Comparison of ENCODE assay signal across 29 cellular contexts in genomic region chr9:8842402-8843193, GRCh38.
"Had no signal": no experiment of that assay in that cellular context is flagged by ENCODE, and none has a peak within 500 bp of the region (broad histone marks: within the 10 kb centered on the region; RNA-seq: fewer than 3 reads in every experiment).

No MANE protein-coding gene starts in this region.

- H3K27me3 Mint-ChIP-seq: activated T-cell treated with anti-CD3 and anti-CD28 coated beads, Interleukin-2, amount 50 U/mL, for 24 hours; central memory CD8-positive, alpha-beta T cell had no signal

- H3K27ac ChIP-seq: body of pancreas, colonic mucosa, esophagus muscularis mucosa, pancreas, suprapubic skin, transverse colon, WERI-Rb-1 had no signal

- ATAC-seq: body of pancreas; left ventricle myocardium superior; naive thymus-derived CD8-positive, alpha-beta T cell; pancreas; right cardiac atrium; stimulated activated naive CD8-positive, alpha-beta T cell treated with anti-CD3 and anti-CD28 coated beads, Interleukin-15, Interleukin-2, amounts not matched to agents 100 U/mL and 50 U/mL, for 24 hours had no signal

- H3K4me1 Mint-ChIP-seq: central memory CD8-positive, alpha-beta T cell; mesothelial cell of epicardium; naive thymus-derived CD8-positive, alpha-beta T cell had no signal

- FAIRE-seq: frontal cortex, pancreas, TTC549, urothelium cell line had no signal

- H3K4me3 Mint-ChIP-seq: activated T-cell treated with anti-CD3 and anti-CD28 coated beads, Interleukin-2, amount 50 U/mL, for 24 hours; central memory CD8-positive, alpha-beta T cell; mesothelial cell of epicardium; naive thymus-derived CD8-positive, alpha-beta T cell had no signal

- H3K27me3 ChIP-seq: body of pancreas, colonic mucosa, esophagus muscularis mucosa, pancreas, suprapubic skin, transverse colon had no signal

- DNase-seq: activated CD4-positive, alpha-beta T cell treated with anti-CD3 and anti-CD28 coated beads for 1 hour; activated CD4-positive, alpha-beta T cell treated with anti-CD3 and anti-CD28 coated beads, Interleukin-2, amount 50 U/mL, for 4 hours; activated CD8-positive, alpha-beta memory T cell treated with anti-CD3 and anti-CD28 coated beads for 24 hours; activated CD8-positive, alpha-beta memory T cell treated with anti-CD3 and anti-CD28 coated beads, Interleukin-2, amount 50 U/mL, for 4 hours; activated naive CD4-positive, alpha-beta T cell; activated T-cell treated with anti-CD3 and anti-CD28 coated beads, Interleukin-2, amount 50 U/mL, for 24 hours; amygdala; body of pancreas; colonic mucosa; glutamatergic neuron; hippocampal formation; left ventricle myocardium superior; mammary epithelial cell; naive thymus-derived CD8-positive, alpha-beta T cell; pancreas; right cardiac atrium; stimulated activated CD4-positive, alpha-beta T cell treated with anti-CD3 and anti-CD28 coated beads, Interleukin-4, amount 100 ng/mL, for 24 hours; stimulated activated naive CD8-positive, alpha-beta T cell treated with anti-CD3 and anti-CD28 coated beads, Interleukin-15, Interleukin-2, amounts not matched to agents 100 U/mL and 50 U/mL, for 24 hours; T-helper 1 cell; transverse colon; WERI-Rb-1 had no signal

- H3K27ac Mint-ChIP-seq: activated T-cell treated with anti-CD3 and anti-CD28 coated beads, Interleukin-2, amount 50 U/mL, for 24 hours; activated T-helper 2 cell treated with anti-CD3 and anti-CD28 coated beads, Interferon-gamma antibody, Interleukin-2, Interleukin-4, amounts not matched to agents 10 μg/mL and 5 μg/mL and 100 μg/mL, durations not matched to agents 14 hours and 24 hours and 36 hours; mesothelial cell of epicardium had no signal

- H3K9me3 Mint-ChIP-seq: activated T-cell treated with anti-CD3 and anti-CD28 coated beads, Interleukin-2, amount 50 U/mL, for 24 hours; activated T-helper 2 cell treated with anti-CD3 and anti-CD28 coated beads, Interferon-gamma antibody, Interleukin-2, Interleukin-4, amounts not matched to agents 10 μg/mL and 5 μg/mL and 100 μg/mL, durations not matched to agents 14 hours and 24 hours and 36 hours had no signal

- H3K36me3 Mint-ChIP-seq: naive thymus-derived CD8-positive, alpha-beta T cell had no signal
